In genomic region chr20:48875914-48876240, GRCh38 we compare ENCODE assay signal across 16 cellular contexts. TPM values are rescaled to one million over a fixed set of nuclear protein-coding genes. Genes with fewer than 3 reads are reported as not detected.
A peak's percentile ranks its signal among the peaks of the same experiment; 100 is the strongest.
DNase-seq lines count a peak whose midpoint lies in the region; ATAC-seq and TF ChIP-seq lines count a peak whose summit lies in the region.
"Had no signal": no experiment of that assay in that cellular context is flagged by ENCODE, and none has a peak within 500 bp of the region (broad histone marks: within the 10 kb centered on the region; RNA-seq: fewer than 3 reads in every experiment).

No MANE protein-coding gene starts in this region.

- no peak overlapping the region for H3K4ac ChIP-seq in mesendoderm (ENCODE audit: low read depth, low read length)
- H3K4ac ChIP-seq in trophoblast cell (ENCODE audit: low read depth, low read length), result no peak overlapping the region

- H2BK5ac ChIP-seq in mesendoderm (ENCODE audit: low read length) (peak overlapping the region; percentile 52), trophoblast cell (ENCODE audit: low read depth, low read length, poor library complexity) (no peak overlapping the region)

- peak overlapping the region; percentile 37 for H3K56ac ChIP-seq in mesendoderm (ENCODE audit: low read length)

- H2AK5ac ChIP-seq in mesendoderm (ENCODE audit: low read length), result no peak overlapping the region
- no peak overlapping the region for H2AK5ac ChIP-seq in trophoblast cell (ENCODE audit: low read length)

- peaks cover 9% of the 10 kb centered on the region for H3K4me1 Mint-ChIP-seq in activated CD4-positive, alpha-beta T cell treated with anti-CD3 and anti-CD28 coated beads for 36 hours

- H2BK120ac ChIP-seq in mesendoderm (ENCODE audit: low read depth, low read length) (no peak overlapping the region), trophoblast cell (ENCODE audit: insufficient read depth, low read length, poor library complexity) (no peak overlapping the region)

- no peak overlapping the region for H2BK12ac ChIP-seq in trophoblast cell (ENCODE audit: low read length)

- H3K4me1 ChIP-seq in mesendoderm (ENCODE audit: control insufficient read depth, low read depth, low read length) (peaks cover 7% of the 10 kb centered on the region), testis (no peaks in the 10 kb centered on the region), trophoblast cell (ENCODE audit: control insufficient read depth in 1 of 2, insufficient read depth in 2 of 2, low read length in 2 of 2) (no peaks in the 10 kb centered on the region)

- H3K14ac ChIP-seq in trophoblast cell (ENCODE audit: low read length), result no peak overlapping the region

- H3K27ac Mint-ChIP-seq in activated CD4-positive, alpha-beta T cell treated with anti-CD3 and anti-CD28 coated beads for 36 hours, result no peak overlapping the region
- H3K27ac Mint-ChIP-seq: activated CD8-positive, alpha-beta memory T cell treated with anti-CD3 and anti-CD28 coated beads, Interleukin-2, amount 10 ng/mL, durations not matched to agents 7 days and 5 days; stimulated activated naive CD8-positive, alpha-beta T cell treated with anti-CD3 and anti-CD28 coated beads, Interleukin-15, amount 100 ng/mL, for 72 hours had no signal

- POLR2A ChIA-PET in activated CD4-positive, alpha-beta T cell treated with anti-CD3 and anti-CD28 coated beads for 36 hours (lab: Charles Lee), result no interaction called here

- CTCF ChIA-PET in activated CD4-positive, alpha-beta T cell treated with anti-CD3 and anti-CD28 coated beads for 36 hours (lab: Charles Lee), result no interaction called here

- H3K4me3 ChIP-seq in brain microvascular endothelial cell (ENCODE audit: low read depth, low read length), result no peak overlapping the region
- H3K4me3 ChIP-seq in mesendoderm (ENCODE audit: low read length), result no peak overlapping the region
- no peak overlapping the region for H3K4me3 ChIP-seq in testis
- no peak overlapping the region for H3K4me3 ChIP-seq in trophoblast cell (ENCODE audit: low read depth, low read length)

- DNase-seq in DMS 273 treated with DMSO at 0.1 percent for 48 hours (lab: John Stamatoyannopoulos, UW) (peak; percentile 88), MV-4-11 (lab: John Stamatoyannopoulos, UW) (peak; percentile 13), brain microvascular endothelial cell (peak; percentile 49), mesendoderm (no peak), testis (no peak), trophoblast cell (no peak)
- no peak for DNase-seq in activated CD4-positive, alpha-beta T cell treated with anti-CD3 and anti-CD28 coated beads for 36 hours
- DNase-seq: activated CD8-positive, alpha-beta memory T cell treated with anti-CD3 and anti-CD28 coated beads, Interleukin-2, amount 10 ng/mL, durations not matched to agents 7 days and 5 days; activated naive CD8-positive, alpha-beta T cell treated with anti-CD3 and anti-CD28 coated beads, Interleukin-2, amount 10 ng/mL, durations not matched to agents 7 days and 5 days; mesenchymal stem cell; NCI-H510A; Right ventricle myocardium superior; stimulated activated naive CD8-positive, alpha-beta T cell treated with anti-CD3 and anti-CD28 coated beads, Interleukin-15, amount 100 ng/mL, for 72 hours had no signal

- H3K36me3 Mint-ChIP-seq in activated CD4-positive, alpha-beta T cell treated with anti-CD3 and anti-CD28 coated beads for 36 hours (ENCODE audit: low read depth), result peaks cover 2% of the 10 kb centered on the region

- H3K27me3 Mint-ChIP-seq in activated CD4-positive, alpha-beta T cell treated with anti-CD3 and anti-CD28 coated beads for 36 hours, result no peaks in the 10 kb centered on the region
- H3K27me3 Mint-ChIP-seq: activated CD8-positive, alpha-beta memory T cell treated with anti-CD3 and anti-CD28 coated beads, Interleukin-2, amount 10 ng/mL, durations not matched to agents 7 days and 5 days; central memory CD8-positive, alpha-beta T cell; stimulated activated naive CD8-positive, alpha-beta T cell treated with anti-CD3 and anti-CD28 coated beads, Interleukin-15, amount 100 ng/mL, for 72 hours had no signal

- H3K9ac ChIP-seq in mesendoderm (ENCODE audit: low read length) (no peak overlapping the region), trophoblast cell (ENCODE audit: low read length) (no peak overlapping the region)

- no peak for ATAC-seq in activated CD4-positive, alpha-beta T cell treated with anti-CD3 and anti-CD28 coated beads for 36 hours
- no peak for ATAC-seq in GM21360 (IDR thresholded peaks at IDR 0.05; ENCODE audit: unreplicated experiment)
- ATAC-seq: activated CD8-positive, alpha-beta memory T cell treated with anti-CD3 and anti-CD28 coated beads, Interleukin-2, amount 10 ng/mL, durations not matched to agents 7 days and 5 days; stimulated activated naive CD8-positive, alpha-beta T cell treated with anti-CD3 and anti-CD28 coated beads, Interleukin-15, amount 100 ng/mL, for 72 hours had no signal

- H3K27ac ChIP-seq in brain microvascular endothelial cell, result no peak overlapping the region
- no peak overlapping the region for H3K27ac ChIP-seq in mesendoderm (ENCODE audit: low read depth, low read length)
- no peak overlapping the region for H3K27ac ChIP-seq in testis
- no peak overlapping the region for H3K27ac ChIP-seq in trophoblast cell (ENCODE audit: low read depth, low read length)
- H3K27ac ChIP-seq: epithelial cell of prostate had no signal

- H3K27me3 ChIP-seq in brain microvascular endothelial cell (replicated peaks), result no peaks in the 10 kb centered on the region
- H3K27me3 ChIP-seq in mesendoderm (ENCODE audit: insufficient read depth, low read length, poor library complexity), result no peaks in the 10 kb centered on the region
- no peaks in the 10 kb centered on the region for H3K27me3 ChIP-seq in testis
- no peaks in the 10 kb centered on the region for H3K27me3 ChIP-seq in trophoblast cell (ENCODE audit: insufficient read depth, low read length)

- no peak overlapping the region for H2AFZ ChIP-seq in trophoblast cell (ENCODE audit: insufficient read depth, low read length, poor library complexity)

- no peak overlapping the region for H4K8ac ChIP-seq in mesendoderm (ENCODE audit: low read depth, low read length)
- no peak overlapping the region for H4K8ac ChIP-seq in trophoblast cell (ENCODE audit: low read depth, low read length)

- no CpG with 5 or more reads among the region's 5 CpGs for WGBS in mesendoderm (ENCODE audit: extremely low coverage, insufficient coverage, low lambda C conversion rate)
- 55 to 65% methylated on average over 5 of the region's 5 CpGs for WGBS in testis, 2 donors
- no CpG with 5 or more reads among the region's 5 CpGs for WGBS in trophoblast cell (ENCODE audit: extremely low coverage, insufficient coverage, insufficient read length)

- no peaks in the 10 kb centered on the region for H3K79me2 ChIP-seq in mesendoderm (ENCODE audit: control insufficient read depth, insufficient read depth, low read length)
- H3K79me2 ChIP-seq in trophoblast cell (ENCODE audit: control insufficient read depth, insufficient read depth, low read length, poor library complexity), result no peaks in the 10 kb centered on the region

- no peak for TF ChIP-seq POLR2A in testis (IDR thresholded peaks at IDR 0.05)

- H4K91ac ChIP-seq in trophoblast cell (ENCODE audit: low read depth, low read length), result no peak overlapping the region

- TF ChIP-seq CTCF in brain microvascular endothelial cell (IDR thresholded peaks at IDR 0.05; ENCODE audit: low read depth, low read length, missing control alignments) (no peak), testis (IDR thresholded peaks at IDR 0.05) (no peak)

- H3K9me3 Mint-ChIP-seq in activated CD4-positive, alpha-beta T cell treated with anti-CD3 and anti-CD28 coated beads for 36 hours (ENCODE audit: low read depth), result no peaks in the 10 kb centered on the region
- H3K9me3 Mint-ChIP-seq: central memory CD8-positive, alpha-beta T cell; stimulated activated naive CD8-positive, alpha-beta T cell treated with anti-CD3 and anti-CD28 coated beads, Interleukin-15, amount 100 ng/mL, for 72 hours had no signal

- H4K12ac ChIP-seq in trophoblast cell (ENCODE audit: low read depth, low read length), result no peak overlapping the region

- no peak overlapping the region for H3K4me2 ChIP-seq in mesendoderm (ENCODE audit: low read length)
- no peak overlapping the region for H3K4me2 ChIP-seq in trophoblast cell (ENCODE audit: low read length)

- H4K5ac ChIP-seq in mesendoderm (ENCODE audit: low read length), result no peak overlapping the region

- H2BK15ac ChIP-seq in mesendoderm (replicated peaks; ENCODE audit: low read depth), result no peak overlapping the region

- H3K36me3 ChIP-seq in brain microvascular endothelial cell (replicated peaks) (no peaks in the 10 kb centered on the region), mesendoderm (ENCODE audit: control insufficient read depth, insufficient read depth, low read length) (no peaks in the 10 kb centered on the region), testis (ENCODE audit: low read depth, missing control alignments) (no peaks in the 10 kb centered on the region), trophoblast cell (ENCODE audit: control insufficient read depth in 1 of 2, insufficient read depth in 2 of 2, low read length in 2 of 2) (no peaks in the 10 kb centered on the region)

- no peak overlapping the region for H3K4me3 Mint-ChIP-seq in activated CD4-positive, alpha-beta T cell treated with anti-CD3 and anti-CD28 coated beads for 36 hours
- H3K4me3 Mint-ChIP-seq: activated CD8-positive, alpha-beta memory T cell treated with anti-CD3 and anti-CD28 coated beads, Interleukin-2, amount 10 ng/mL, durations not matched to agents 7 days and 5 days; activated naive CD8-positive, alpha-beta T cell treated with anti-CD3 and anti-CD28 coated beads, Interleukin-2, amount 10 ng/mL, durations not matched to agents 7 days and 5 days; central memory CD8-positive, alpha-beta T cell; stimulated activated naive CD8-positive, alpha-beta T cell treated with anti-CD3 and anti-CD28 coated beads, Interleukin-15, amount 100 ng/mL, for 72 hours had no signal

- H3K79me1 ChIP-seq in mesendoderm (ENCODE audit: low read length) (no peaks in the 10 kb centered on the region), trophoblast cell (ENCODE audit: low read length) (no peaks in the 10 kb centered on the region)

- no peaks in the 10 kb centered on the region for H3K9me3 ChIP-seq in testis
- no peaks in the 10 kb centered on the region for H3K9me3 ChIP-seq in trophoblast cell (ENCODE audit: insufficient read depth, low read depth, low read length)

- H3K18ac ChIP-seq in mesendoderm (ENCODE audit: low read length) (peak overlapping the region; percentile 6), trophoblast cell (ENCODE audit: low read length) (no peak overlapping the region)

- intact Hi-C loops in testis (cut with DNase I; ENCODE audit: low total_unique reads), result no loop called here
- intact Hi-C loops in activated CD4-positive, alpha-beta T cell treated with anti-CD3 and anti-CD28 coated beads for 36 hours (cut with DNase I, micrococcal nuclease), result no loop called here

- in situ Hi-C loops in brain microvascular endothelial cell (cut with HindIII; ENCODE audit: low pct_ligation_motif_present, low sequenced_read_pairs), result no loop called here

- H3K23ac ChIP-seq in mesendoderm (ENCODE audit: low read length) (no peak overlapping the region), trophoblast cell (ENCODE audit: low read length) (no peak overlapping the region)

RNA-seq across cellular contexts. Expression of gene ARFGEF2, which starts 45.6 kb away (rescaled TPM):
- polyA plus RNA-seq in mesendoderm (2013, experiment 1 of 2), result 9.4 TPM
- polyA plus RNA-seq in mesendoderm (2013, experiment 2 of 2), result 9.0 TPM
- 10 to 100 TPM; 52.6 to 57.0 TPM for total RNA-seq in testis
- polyA plus RNA-seq in testis (ENCODE audit: insufficient read depth, low read depth, low replicate concordance), result 47.8 TPM
- total RNA-seq in activated CD4-positive, alpha-beta T cell treated with anti-CD3 and anti-CD28 coated beads for 36 hours, result 10 to 100 TPM; 19.3 to 20.5 TPM
- 11.8 and 12.1 TPM in 2 replicates for polyA plus RNA-seq in trophoblast cell (2013)

RNA-seq across cellular contexts. Expression of gene PREX1, which starts 48.1 kb away (rescaled TPM):
- polyA plus RNA-seq in mesendoderm (2013, experiment 1 of 2), result 20.7 TPM
- polyA plus RNA-seq in mesendoderm (2013, experiment 2 of 2), result 19.7 TPM
- total RNA-seq in testis, result 10 to 100 TPM; 27.1 to 36.5 TPM
- 18.0 TPM for polyA plus RNA-seq in testis (ENCODE audit: insufficient read depth, low read depth, low replicate concordance)
- total RNA-seq in activated CD4-positive, alpha-beta T cell treated with anti-CD3 and anti-CD28 coated beads for 36 hours, result 10 to 100 TPM; 36.5 to 39.2 TPM
- polyA plus RNA-seq in trophoblast cell (2013), result 9.3 and 10.5 TPM in 2 replicates

Comparison
In these comparisons a context has a peak if more than half of its experiments do, and no peak if none do; other contexts are left out.
1. DNase-seq: peak in DMS 273 treated with DMSO at 0.1 percent for 48 hours (single experiment), MV-4-11 (single experiment) and brain microvascular endothelial cell (single experiment); none in mesendoderm (single experiment), testis (single experiment), activated CD4-positive, alpha-beta T cell treated with anti-CD3 and anti-CD28 coated beads for 36 hours (single experiment) and trophoblast cell (0 of 2).